In the genomic region with DNA sequence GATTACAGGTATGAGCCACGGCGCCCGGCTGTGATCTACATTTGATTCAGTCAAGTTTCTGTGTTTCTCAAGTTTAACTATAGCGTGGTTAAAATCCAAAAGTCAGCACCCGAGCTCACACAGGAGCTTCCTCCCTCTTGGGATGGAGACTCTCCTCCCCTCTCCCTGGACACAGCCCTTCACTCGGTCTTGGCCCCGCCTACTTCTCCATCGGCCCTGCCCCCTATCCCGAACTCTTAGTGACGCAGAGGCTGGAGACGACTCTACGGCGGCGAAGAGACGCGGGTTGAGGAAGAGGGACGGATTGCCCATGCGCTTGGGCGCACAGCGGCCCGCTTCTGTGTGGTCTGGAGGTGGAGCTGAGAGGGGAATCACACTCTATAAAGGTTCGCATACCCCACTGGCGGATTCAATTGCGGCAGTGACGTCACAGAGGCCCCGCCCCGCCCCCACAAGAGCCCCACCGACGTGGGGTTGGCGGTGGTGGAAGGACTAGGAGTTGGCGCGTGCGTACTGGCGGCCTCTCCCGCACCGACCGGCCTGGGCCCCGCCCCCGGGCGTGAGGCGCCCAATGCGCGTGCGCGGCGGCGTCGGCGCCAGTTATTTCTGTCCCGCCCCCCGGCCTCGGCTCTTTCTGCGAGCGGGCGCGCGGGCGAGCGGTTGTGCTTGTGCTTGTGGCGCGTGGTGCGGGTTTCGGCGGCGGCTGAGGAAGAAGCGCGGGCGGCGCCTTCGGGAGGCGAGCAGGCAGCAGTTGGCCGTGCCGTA, we compare ENCODE assay signal across 8 cellular contexts.
DNase-seq lines count a peak whose midpoint lies in the region; ATAC-seq lines count a peak whose summit lies in the region.

A gene (plus strand): TSS at position 239 of the 765 bp plus-strand sequence. CDS start 694 bp downstream, outside the sequence.

- peak; percentile 100 for DNase-seq in T follicular helper cell (ENCODE audit: low read depth)
- DNase-seq in brain pericyte (ENCODE audit: low read depth, low spot score) = peak; percentile 99
- peak; percentile 99 for DNase-seq in iPS-NIHi11 (ENCODE audit: low spot score)
- DNase-seq in stimulated activated CD4-positive, alpha-beta T cell treated with anti-CD3 and anti-CD28 coated beads, Interleukin-12 subunit alpha, Interleukin-12 subunit beta, amount 100 ng/mL, for 24 hours (ENCODE audit: low read depth in 2 of 2) = peak; percentile 100
- no peak for DNase-seq in NCI-H748 treated with DMSO at 0.1 percent for 48 hours (lab: John Stamatoyannopoulos, UW)
- no peak for DNase-seq in NOMO-1 (lab: John Stamatoyannopoulos, UW; ENCODE audit: unreplicated experiment in 2 of 2)

- ATAC-seq in GM18520 (IDR thresholded peaks at IDR 0.05; ENCODE audit: unreplicated experiment) (peak; percentile 70), HG03045 (IDR thresholded peaks at IDR 0.05; ENCODE audit: unreplicated experiment) (peak; percentile 72)

Comparison
In these comparisons a context has a peak if more than half of its experiments do, and no peak if none do; other contexts are left out.
1. DNase-seq: peak in T follicular helper cell (single experiment), brain pericyte (single experiment), iPS-NIHi11 (single experiment) and stimulated activated CD4-positive, alpha-beta T cell treated with anti-CD3 and anti-CD28 coated beads, Interleukin-12 subunit alpha, Interleukin-12 subunit beta, amount 100 ng/mL, for 24 hours (2 of 2); none in NCI-H748 treated with DMSO at 0.1 percent for 48 hours (single experiment) and NOMO-1 (0 of 2).